Comparison of ENCODE assay signal across 8 cellular contexts in the genomic region with DNA sequence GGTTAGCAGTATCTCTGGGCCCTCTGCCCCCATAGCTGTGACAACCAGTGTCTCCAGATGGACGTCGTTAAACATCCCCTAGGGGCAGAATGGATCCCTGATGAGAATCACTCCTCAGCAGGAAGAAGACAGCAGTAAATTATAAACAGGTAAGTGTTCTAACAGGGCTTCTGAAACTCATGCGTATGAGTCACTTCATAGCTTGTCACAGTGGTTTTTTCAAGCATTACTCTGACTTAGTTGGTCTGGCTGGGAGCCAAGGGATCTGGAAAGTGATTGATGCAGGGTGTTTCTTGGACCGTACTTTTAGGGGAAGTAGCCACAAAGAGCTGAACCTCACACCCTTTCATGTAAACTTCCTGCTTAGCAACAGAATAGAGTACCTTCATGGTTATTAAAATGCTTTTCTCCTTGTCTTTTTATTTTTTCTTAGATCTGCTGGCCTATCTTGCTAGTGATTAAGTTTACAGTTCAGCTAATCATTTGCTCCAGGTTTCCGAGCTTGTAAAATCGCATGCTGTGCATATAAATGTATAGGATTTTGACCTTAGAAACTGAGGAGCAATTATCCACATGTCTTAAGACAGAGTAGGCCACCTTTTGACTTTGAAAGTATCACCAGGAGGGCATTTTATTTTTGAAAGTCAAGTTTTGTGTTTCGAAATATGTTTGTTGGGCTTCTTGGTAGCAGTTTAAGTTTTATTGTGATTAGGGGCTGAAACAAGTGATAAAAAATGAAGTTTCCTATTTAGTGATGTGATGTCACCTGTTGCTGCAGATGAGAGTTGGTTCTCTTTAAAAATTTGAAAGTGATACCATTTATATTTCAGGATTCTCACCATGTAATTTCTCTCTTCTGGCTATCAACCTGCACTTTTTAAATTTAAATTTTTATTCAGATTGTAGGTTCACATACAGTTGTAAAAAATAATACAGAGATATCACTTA.
DNase-seq lines count a peak whose midpoint lies in the region; ATAC-seq and TF ChIP-seq lines count a peak whose summit lies in the region.

No MANE protein-coding gene starts in this region.

- H3K36me3 ChIP-seq in HCT116 (ENCODE audit: control insufficient read depth in 1 of 2, insufficient read depth in 2 of 2, low read length in 2 of 2) (no peaks in the 10 kb centered on the region), psoas muscle (ENCODE audit: insufficient read depth in 1 of 2, low read depth in 1 of 2) (no peaks in the 10 kb centered on the region)

- TF ChIP-seq CTCF in GM10266 (IDR thresholded peaks at IDR 0.05; ENCODE audit: control insufficient read depth, insufficient read depth, low read depth, missing control alignments) = no peak
- peak in 2 of 3 experiments; percentile 25 to 38; a peak in 2 of 6 replicates for TF ChIP-seq CTCF in HCT116 (IDR thresholded peaks at IDR 0.05 in 2 of 3, conservative IDR thresholded peaks at IDR 0.05 in 1 of 3; ENCODE audit: borderline replicate concordance in 1 of 3, insufficient read depth in 1 of 3, low read depth in 2 of 3, low read length in 2 of 3)
- no peak for TF ChIP-seq CTCF in foreskin fibroblast (IDR thresholded peaks at IDR 0.05; ENCODE audit: low read depth, low read length)
- no peak for TF ChIP-seq CTCF in psoas muscle (IDR thresholded peaks at IDR 0.05)

- DNase-seq in 8988T = peak; percentile 31
- peak; percentile 31 for DNase-seq in GM10266 (ENCODE audit: extremely low spot score)
- peak; percentile 95 for DNase-seq in HCT116 (ENCODE audit: low read depth, low spot score)
- DNase-seq in Kasumi-1 (lab: John Stamatoyannopoulos, UW) = peak; percentile 91
- peak; percentile 4 to 18 (median 11) for DNase-seq in activated CD8-positive, alpha-beta memory T cell treated with anti-CD3 and anti-CD28 coated beads for 48 hours (ENCODE audit: low read depth in 2 of 3, low spot score in 2 of 3)
- peak; percentile 85 to 92 for DNase-seq in foreskin fibroblast
- peak in 1 of 2 donors; percentile 37 for DNase-seq in psoas muscle
- no peak for DNase-seq in mesenteric fat pad (ENCODE audit: low spot score)

- 49 to 57% (median 49%) methylated on average over 7 of the region's 7 CpGs for WGBS in psoas muscle, 3 donors

- no TSS peak for BruUV-seq in HCT116 (replicated peaks; lab: Mats Ljungman, UMichigan)

- H2AFZ ChIP-seq in HCT116 (ENCODE audit: low read depth, low read length, poor library complexity, severe bottlenecking) = no peak overlapping the region

- intact Hi-C loops in HCT116 (cut with micrococcal nuclease) = no loop called here
- intact Hi-C loops in psoas muscle (cut with DNase I) = no loop called here

- CTCF ChIA-PET in HCT116 (lab: Charles Lee) = interaction anchor here (1.2 kb wide), 1 partner anchor 293 kb away, joined by 4 read pairs; no protein-coding TSS in a partner anchor

- POLR2A ChIA-PET in HCT116 (lab: Charles Lee) = interaction anchor here (0.6 kb wide), 1 partner anchor 55 kb away, joined by 3 read pairs; no protein-coding TSS in a partner anchor

- H3K4me2 ChIP-seq in HCT116 (ENCODE audit: low read length) = peak overlapping the region; percentile 62

- no peaks in the 10 kb centered on the region for H3K9me2 ChIP-seq in HCT116 (ENCODE audit: insufficient read depth)

- no peak overlapping the region for H3K9ac ChIP-seq in HCT116 (ENCODE audit: low read length)

- no peaks in the 10 kb centered on the region for H3K9me3 ChIP-seq in HCT116 (ENCODE audit: control insufficient read depth in 1 of 2, insufficient read depth in 1 of 2, low read depth in 1 of 2, low read length in 2 of 2)
- H3K9me3 ChIP-seq in psoas muscle = no peaks in the 10 kb centered on the region

- no peak for TF ChIP-seq POLR2A in HCT116 (IDR thresholded peaks at IDR 0.05; ENCODE audit: borderline replicate concordance, extremely low read depth, insufficient read depth, insufficient read length)

- peaks cover 20% of the 10 kb centered on the region for H4K20me1 ChIP-seq in HCT116 (ENCODE audit: insufficient read depth)

- H3K4me3 ChIP-seq in HCT116 (replicated peaks in 1 of 2; ENCODE audit: low read depth in 1 of 2, low read length in 2 of 2) (peak overlapping the region in 1 of 2 experiments; percentile 2; a peak in 1 of 4 replicates), foreskin fibroblast (ENCODE audit: low read depth in 1 of 2, low read length in 2 of 2) (no peak overlapping the region), psoas muscle (no peak overlapping the region)

- RAD21 ChIA-PET in HCT116 (lab: Charles Lee; ENCODE audit: low non-redundant PET in 1 of 2, low total read pairs in 2 of 2, uncharacterized antibody in 2 of 2, unreplicated experiment in 2 of 2) = interaction anchor here in 1 of 2 experiments (0.6 kb wide), 1 partner anchor 334 kb away, joined by 3 read pairs; no protein-coding TSS in a partner anchor

- no peaks in the 10 kb centered on the region for H3K27me3 ChIP-seq in HCT116 (ENCODE audit: insufficient read depth, low read length)
- H3K27me3 ChIP-seq in psoas muscle (ENCODE audit: insufficient read depth in 3 of 3, low read length in 2 of 3) = no peaks in the 10 kb centered on the region

- H3K27ac ChIP-seq in HCT116 (ENCODE audit: low read depth, low read length) (peak overlapping the region; percentile 56), psoas muscle (peak overlapping the region; percentile 32)

- ATAC-seq in HCT116 = peak; percentile 97
- ATAC-seq in psoas muscle = peak; percentile 70 to 79 (median 75)

- peak; percentile 28; the same call in 1 of the 2 replicates for TF ChIP-seq RAD21 in HCT116 (IDR thresholded peaks at IDR 0.05; ENCODE audit: low read depth)

- H3K79me2 ChIP-seq in HCT116 (ENCODE audit: insufficient read depth, low read length) = no peaks in the 10 kb centered on the region

- H3K4me1 ChIP-seq in HCT116 (ENCODE audit: control insufficient read depth in 1 of 2, insufficient read depth in 2 of 2, low read length in 2 of 2) = peaks cover 27 to 34% of the 10 kb centered on the region in 2 experiments
- peaks cover 19% of the 10 kb centered on the region for H3K4me1 ChIP-seq in psoas muscle

TF ChIP-seq in HCT116, 20 proteins besides CTCF, POLR2A, EP300 and RAD21 (continues in another document):
- TF ChIP-seq ATF3 (IDR thresholded peaks at IDR 0.05) = peak; percentile 20; the same call in 1 of the 2 replicates
- TF ChIP-seq TCF7L2 (IDR thresholded peaks at IDR 0.05; ENCODE audit: borderline replicate concordance, extremely low read depth, insufficient read depth, insufficient read length) = peak; percentile 85
- TF ChIP-seq ZFX (IDR thresholded peaks at IDR 0.05) = no peak
- peak; percentile 89 for TF ChIP-seq JUND (IDR thresholded peaks at IDR 0.05)
- peak; percentile 57; the same call in 1 of the 2 replicates for TF ChIP-seq CEBPB (IDR thresholded peaks at IDR 0.05; ENCODE audit: low read depth)
- TF ChIP-seq, protein P1, sequence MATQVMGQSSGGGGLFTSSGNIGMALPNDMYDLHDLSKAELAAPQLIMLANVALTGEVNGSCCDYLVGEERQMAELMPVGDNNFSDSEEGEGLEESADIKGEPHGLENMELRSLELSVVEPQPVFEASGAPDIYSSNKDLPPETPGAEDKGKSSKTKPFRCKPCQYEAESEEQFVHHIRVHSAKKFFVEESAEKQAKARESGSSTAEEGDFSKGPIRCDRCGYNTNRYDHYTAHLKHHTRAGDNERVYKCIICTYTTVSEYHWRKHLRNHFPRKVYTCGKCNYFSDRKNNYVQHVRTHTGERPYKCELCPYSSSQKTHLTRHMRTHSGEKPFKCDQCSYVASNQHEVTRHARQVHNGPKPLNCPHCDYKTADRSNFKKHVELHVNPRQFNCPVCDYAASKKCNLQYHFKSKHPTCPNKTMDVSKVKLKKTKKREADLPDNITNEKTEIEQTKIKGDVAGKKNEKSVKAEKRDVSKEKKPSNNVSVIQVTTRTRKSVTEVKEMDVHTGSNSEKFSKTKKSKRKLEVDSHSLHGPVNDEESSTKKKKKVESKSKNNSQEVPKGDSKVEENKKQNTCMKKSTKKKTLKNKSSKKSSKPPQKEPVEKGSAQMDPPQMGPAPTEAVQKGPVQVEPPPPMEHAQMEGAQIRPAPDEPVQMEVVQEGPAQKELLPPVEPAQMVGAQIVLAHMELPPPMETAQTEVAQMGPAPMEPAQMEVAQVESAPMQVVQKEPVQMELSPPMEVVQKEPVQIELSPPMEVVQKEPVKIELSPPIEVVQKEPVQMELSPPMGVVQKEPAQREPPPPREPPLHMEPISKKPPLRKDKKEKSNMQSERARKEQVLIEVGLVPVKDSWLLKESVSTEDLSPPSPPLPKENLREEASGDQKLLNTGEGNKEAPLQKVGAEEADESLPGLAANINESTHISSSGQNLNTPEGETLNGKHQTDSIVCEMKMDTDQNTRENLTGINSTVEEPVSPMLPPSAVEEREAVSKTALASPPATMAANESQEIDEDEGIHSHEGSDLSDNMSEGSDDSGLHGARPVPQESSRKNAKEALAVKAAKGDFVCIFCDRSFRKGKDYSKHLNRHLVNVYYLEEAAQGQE (IDR thresholded peaks at IDR 0.05; ENCODE audit: low read depth) = no peak
- TF ChIP-seq FOSL1 (IDR thresholded peaks at IDR 0.05; ENCODE audit: low read depth) = peak; percentile 88
- no peak for TF ChIP-seq EZH2phosphoT487 (IDR thresholded peaks at IDR 0.05; ENCODE audit: borderline replicate concordance)
- TF ChIP-seq EZH2 (IDR thresholded peaks at IDR 0.05) = no peak
- TF ChIP-seq EGR1 (IDR thresholded peaks at IDR 0.05; ENCODE audit: low read depth) = no peak
- TF ChIP-seq, protein P2, sequence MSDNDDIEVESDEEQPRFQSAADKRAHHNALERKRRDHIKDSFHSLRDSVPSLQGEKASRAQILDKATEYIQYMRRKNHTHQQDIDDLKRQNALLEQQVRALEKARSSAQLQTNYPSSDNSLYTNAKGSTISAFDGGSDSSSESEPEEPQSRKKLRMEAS (IDR thresholded peaks at IDR 0.05) = peak; percentile 67
- TF ChIP-seq CBX3 (IDR thresholded peaks at IDR 0.05; ENCODE audit: low read depth) = peak; percentile 82
- peak; percentile 45 for TF ChIP-seq YY1 (IDR thresholded peaks at IDR 0.05; ENCODE audit: extremely low read depth, insufficient replicate concordance, low read depth, low read length)
- peak; percentile 48 for TF ChIP-seq POLR2AphosphoS5 (IDR thresholded peaks at IDR 0.05; ENCODE audit: low read depth, low read length)
- TF ChIP-seq SRF (IDR thresholded peaks at IDR 0.05; ENCODE audit: low read depth) = peak; percentile 66; the same call in 1 of the 2 replicates
- TF ChIP-seq ZNF274 (IDR thresholded peaks at IDR 0.05; ENCODE audit: low read depth, low read length) = no peak
- peak; percentile 77 for TF ChIP-seq SP1 (IDR thresholded peaks at IDR 0.05; ENCODE audit: low read depth)
- TF ChIP-seq SIN3A (IDR thresholded peaks at IDR 0.05; ENCODE audit: low read depth) = peak; percentile 74
- 0 out of 2 replicates have a peak, but pooled peaks have one; percentile 28 for TF ChIP-seq ELF1 (IDR thresholded peaks at IDR 0.05; ENCODE audit: borderline replicate concordance, low read depth)

Comparison
In these comparisons a context has a peak if more than half of its experiments do, and no peak if none do; other contexts are left out.
1. CTCF ChIP-seq: peak in HCT116 (2 of 3); none in GM10266 (single experiment), foreskin fibroblast (single experiment) and psoas muscle (single experiment).